Comparison of ENCODE assay signal across 8 cellular contexts in the genomic region with DNA sequence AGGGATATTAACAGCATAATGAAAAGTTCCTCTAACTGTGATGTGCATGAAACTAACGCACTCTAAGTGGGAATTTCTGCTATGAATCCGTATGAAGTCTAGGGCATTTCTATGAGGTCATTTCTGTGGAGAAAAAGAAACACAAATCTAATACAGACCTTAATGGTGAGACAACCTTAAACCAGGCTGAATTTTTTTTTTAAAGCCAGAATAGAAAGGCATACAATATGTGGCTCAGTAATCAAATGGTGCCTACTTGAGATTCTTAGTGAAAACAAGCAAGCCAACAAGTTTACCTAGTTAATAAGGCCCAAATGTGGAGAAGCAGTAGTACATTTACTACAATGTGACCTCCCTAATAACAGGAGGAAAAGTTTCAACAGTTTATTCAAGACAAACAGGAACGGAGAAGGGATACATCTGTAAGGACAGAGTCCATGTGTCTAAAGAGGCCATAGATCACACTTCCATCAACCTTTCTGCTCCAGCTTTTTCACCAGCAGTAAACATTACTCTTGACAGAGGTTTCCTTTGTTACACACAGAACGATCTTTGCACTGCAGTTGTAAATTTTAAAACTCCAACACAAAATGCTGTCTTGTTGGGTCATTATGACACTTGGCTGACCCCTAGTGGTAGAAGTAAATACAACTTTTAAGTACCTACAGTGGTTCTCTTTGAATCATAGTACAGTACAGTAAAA. TPM values are rescaled to one million over a fixed set of nuclear protein-coding genes. Genes with fewer than 3 reads are reported as not detected.
DNase-seq lines count a peak whose midpoint lies in the region; ATAC-seq and TF ChIP-seq lines count a peak whose summit lies in the region.

No MANE protein-coding gene starts in this region.

- H2BK15ac ChIP-seq in mesenchymal stem cell (ENCODE audit: low read depth, poor library complexity, severe bottlenecking), result no peak overlapping the region

- no peak overlapping the region for H3K4me3 ChIP-seq in GM06990 (replicated peaks; ENCODE audit: low read depth, low read length)
- no peak overlapping the region for H3K4me3 ChIP-seq in HAP-1
- H3K4me3 ChIP-seq in mesenchymal stem cell (ENCODE audit: insufficient read depth in 1 of 2, low read depth in 1 of 2, low read length in 2 of 2), result no peak overlapping the region
- no peak overlapping the region for H3K4me3 ChIP-seq in aorta (ENCODE audit: low read length in 2 of 2)

- no peak overlapping the region for H4K8ac ChIP-seq in mesenchymal stem cell (ENCODE audit: low read length)

- peaks cover 2% of the 10 kb centered on the region for H3K79me1 ChIP-seq in mesenchymal stem cell (replicated peaks; ENCODE audit: low read length, poor library complexity, severe bottlenecking)

- peak overlapping the region; percentile 79 for H3K9ac ChIP-seq in mesenchymal stem cell (ENCODE audit: low read length)

- 77% methylated on average over 3 of the region's 4 CpGs for WGBS in mesenchymal stem cell
- WGBS in aorta, 2 donors, result 38 to 39% methylated on average over 4 of the region's 4 CpGs

- H3K18ac ChIP-seq in mesenchymal stem cell (ENCODE audit: low read depth in 1 of 2, low read length in 2 of 2), result no peak overlapping the region

- H3K27me3 ChIP-seq in GM06990 (replicated peaks; ENCODE audit: control insufficient read depth, insufficient read depth, low read length) (no peaks in the 10 kb centered on the region), HAP-1 (ENCODE audit: low read depth) (no peaks in the 10 kb centered on the region), mesenchymal stem cell (ENCODE audit: control insufficient read depth in 1 of 2, insufficient read depth in 1 of 2, low read length in 2 of 2) (no peaks in the 10 kb centered on the region), aorta (ENCODE audit: control insufficient read depth in 1 of 2, insufficient read depth in 2 of 2, low read length in 1 of 2) (no peaks in the 10 kb centered on the region)

- H3K36me3 Mint-ChIP-seq in effector memory CD8-positive, alpha-beta T cell (ENCODE audit: insufficient read depth), result peaks cover 26% of the 10 kb centered on the region

- H2AFZ ChIP-seq in mesenchymal stem cell (ENCODE audit: low read depth, low read length), result no peak overlapping the region

- H2BK12ac ChIP-seq in mesenchymal stem cell (ENCODE audit: low read length in 2 of 2), result no peak overlapping the region

- peak overlapping the region; percentile 59 for H3K4me2 ChIP-seq in mesenchymal stem cell (ENCODE audit: low read length, poor library complexity, severe bottlenecking)

- H3K4me1 Mint-ChIP-seq in effector memory CD8-positive, alpha-beta T cell (ENCODE audit: low read depth in 2 of 2), result no peaks in the 10 kb centered on the region

- no peak overlapping the region for H3K14ac ChIP-seq in mesenchymal stem cell (ENCODE audit: low read length in 2 of 2)

- no peak overlapping the region for H3K4ac ChIP-seq in mesenchymal stem cell (ENCODE audit: low read depth in 1 of 2, low read length in 2 of 2)

- H3K23ac ChIP-seq in mesenchymal stem cell (ENCODE audit: low read length in 2 of 2), result no peak overlapping the region

- H3K9me3 Mint-ChIP-seq in effector memory CD8-positive, alpha-beta T cell, result no peaks in the 10 kb centered on the region

- intact Hi-C loops in aorta (cut with DNase I), result loop anchor here (2.0 to 5.0 kb wide), 2 partner anchors 45 to 227 kb away; no protein-coding TSS in a partner anchor

- DNase-seq in GM06990 (ENCODE audit: extremely low read depth, insufficient read length), result peak; percentile 32
- DNase-seq in HAP-1 (ENCODE audit: low spot score in 2 of 2), result peak; percentile 9 to 65
- peak; percentile 71 for DNase-seq in RPMI7951 (ENCODE audit: low read depth)
- peak; percentile 23 to 26 (median 26) for DNase-seq in effector memory CD8-positive, alpha-beta T cell
- peak; percentile 83 for DNase-seq in mesenchymal stem cell
- no peak for DNase-seq in aorta

- H3K4me1 ChIP-seq in HAP-1 (no peaks in the 10 kb centered on the region), mesenchymal stem cell (ENCODE audit: control insufficient read depth, insufficient read depth, low read depth, low read length) (no peaks in the 10 kb centered on the region), aorta (ENCODE audit: control insufficient read depth in 1 of 2, insufficient read depth in 2 of 2, low read length in 2 of 2) (no peaks in the 10 kb centered on the region)

- H3K9me3 ChIP-seq in HAP-1 (no peaks in the 10 kb centered on the region), mesenchymal stem cell (ENCODE audit: control insufficient read depth, low read length) (no peaks in the 10 kb centered on the region), aorta (ENCODE audit: control insufficient read depth, low read length) (no peaks in the 10 kb centered on the region)

- ATAC-seq in effector memory CD8-positive, alpha-beta T cell (replicated peaks), result peak; percentile 98
- peak; percentile 90 for ATAC-seq in aorta (ENCODE audit: low FRiP score)

- no peak overlapping the region for H3K4me3 Mint-ChIP-seq in effector memory CD8-positive, alpha-beta T cell

- no peak overlapping the region for H3K27ac ChIP-seq in 22Rv1
- H3K27ac ChIP-seq in mesenchymal stem cell (ENCODE audit: low read length, poor library complexity, severe bottlenecking), result no peak overlapping the region
- H3K27ac ChIP-seq in aorta (ENCODE audit: low read depth in 1 of 2, low read length in 2 of 2), result no peak overlapping the region

- no peaks in the 10 kb centered on the region for H3K27me3 Mint-ChIP-seq in effector memory CD8-positive, alpha-beta T cell

- in situ Hi-C loops in HAP-1 (cut with MboI; ENCODE audit: low sequenced_read_pairs), result loop anchor here (5.0 kb wide), 1 partner anchor 225 kb away; no protein-coding TSS in a partner anchor

- H4K91ac ChIP-seq in mesenchymal stem cell (ENCODE audit: low read length), result no peak overlapping the region

- no peaks in the 10 kb centered on the region; the same call in 1 of the 2 replicates for H3K36me3 ChIP-seq in GM06990 (ENCODE audit: control insufficient read depth, insufficient read depth, low read length)
- H3K36me3 ChIP-seq in HAP-1 (replicated peaks), result peaks cover 5% of the 10 kb centered on the region
- peaks cover 0 to 12% of the 10 kb centered on the region in 2 experiments for H3K36me3 ChIP-seq in mesenchymal stem cell (ENCODE audit: control insufficient read depth in 1 of 2, insufficient read depth in 2 of 2, low read depth in 1 of 2, low read length in 2 of 2)
- no peaks in the 10 kb centered on the region for H3K36me3 ChIP-seq in aorta (ENCODE audit: control insufficient read depth in 1 of 2, insufficient read depth in 2 of 2, low read length in 1 of 2)

- peak; percentile 84 for TF ChIP-seq CTCF in 22Rv1 (IDR thresholded peaks at IDR 0.05)
- TF ChIP-seq CTCF in GM06990 (IDR thresholded peaks at IDR 0.05; ENCODE audit: insufficient read depth, low read length, poor library complexity, severe bottlenecking), result peak; percentile 60
- peak; percentile 71 for TF ChIP-seq CTCF in LNCAP (IDR thresholded peaks at IDR 0.05)

- no peak overlapping the region for H2BK120ac ChIP-seq in mesenchymal stem cell (ENCODE audit: low read depth, low read length)

- H2AK5ac ChIP-seq in mesenchymal stem cell (ENCODE audit: low read length, severe bottlenecking), result no peak overlapping the region

- H3K27ac Mint-ChIP-seq in effector memory CD8-positive, alpha-beta T cell, result no peak overlapping the region

- no peak overlapping the region for H2BK5ac ChIP-seq in mesenchymal stem cell (ENCODE audit: low read depth, low read length, poor library complexity, severe bottlenecking)

RNA-seq across cellular contexts. Expression of a gene that starts 26.2 kb away (rescaled TPM):
- 15.0 and 15.6 TPM in 2 replicates for total RNA-seq in RPMI7951 (2014; rRNA removed; shearing (Covaris generic))
- 10.2 TPM for polyA plus RNA-seq in mesenchymal stem cell (2013, experiment 1 of 2)
- 10.4 TPM for polyA plus RNA-seq in mesenchymal stem cell (2013, experiment 2 of 2)
- total RNA-seq in aorta, result 10 to 100 TPM; 10.1 to 15.1 TPM
- 1 to 10 TPM; 1.8 to 5.3 TPM for polyA plus RNA-seq in aorta

RNA-seq across cellular contexts. Expression of a gene that starts 49.2 kb away (rescaled TPM):
- 7.9 and 8.6 TPM in 2 replicates for total RNA-seq in RPMI7951 (2014; rRNA removed; shearing (Covaris generic))
- polyA plus RNA-seq in mesenchymal stem cell (2013, experiment 1 of 2), result 4.3 TPM
- polyA plus RNA-seq in mesenchymal stem cell (2013, experiment 2 of 2), result 4.7 TPM
- total RNA-seq in aorta, result 1 to 10 TPM; 3.8 to 5.8 TPM
- polyA plus RNA-seq in aorta, result 1 to 10 TPM; 2.3 to 4.0 TPM

Comparison
In these comparisons a context has a peak if more than half of its experiments do, and no peak if none do; other contexts are left out.
1. DNase-seq: peak in GM06990 (single experiment), HAP-1 (2 of 2), RPMI7951 (single experiment), effector memory CD8-positive, alpha-beta T cell (3 of 3) and mesenchymal stem cell (single experiment); none in aorta (0 of 2).
2. Peak in every context shown above with its lines, with median percentiles within 50 percentile points of each other: CTCF ChIP-seq.